In genomic region chr20:34362502-34363061, GRCh38 we compare ENCODE assay signal across 8 cellular contexts. TPM values are rescaled to one million over a fixed set of nuclear protein-coding genes. Genes with fewer than 3 reads are reported as not detected.
DNase-seq lines count a peak whose midpoint lies in the region; ATAC-seq, FAIRE-seq and TF ChIP-seq lines count a peak whose summit lies in the region.

No MANE protein-coding gene starts in this region.

- H2BK15ac ChIP-seq in mesendoderm (replicated peaks; ENCODE audit: low read depth), result no peak overlapping the region

- no peaks in the 10 kb centered on the region for H3K27me3 ChIP-seq in left ventricle myocardium inferior (ENCODE audit: low read depth)
- no peaks in the 10 kb centered on the region for H3K27me3 ChIP-seq in mesendoderm (ENCODE audit: insufficient read depth, low read length, poor library complexity)
- no peaks in the 10 kb centered on the region for H3K27me3 ChIP-seq in uterus
- H3K27me3 ChIP-seq in pancreas, result no peaks in the 10 kb centered on the region

- no peak overlapping the region for H4K8ac ChIP-seq in mesendoderm (ENCODE audit: low read depth, low read length)

- peak overlapping the region; percentile 96 for H3K4me3 ChIP-seq in left ventricle myocardium inferior
- no peak overlapping the region for H3K4me3 ChIP-seq in mesendoderm (ENCODE audit: low read length)
- H3K4me3 ChIP-seq in uterus, result peak overlapping the region in 1 of 2 donors; percentile 82
- H3K4me3 ChIP-seq in pancreas, result peak overlapping the region in 2 of 4 donors; percentile 94 to 95

- H3K4me3 Mint-ChIP-seq in activated naive CD8-positive, alpha-beta T cell treated with anti-CD3 and anti-CD28 coated beads, Interleukin-2, amount 10 ng/mL, durations not matched to agents 7 days and 5 days, result peak overlapping the region; percentile 95

- DNase-seq in left ventricle myocardium inferior (no peak), left cardiac atrium (no peak), mesendoderm (no peak), uterus (no peak), NCI-H1048 (lab: John Stamatoyannopoulos, UW) (no peak), NCI-H187 treated with DMSO at 0.1 percent for 48 hours (lab: John Stamatoyannopoulos, UW) (no peak), pancreas (no peak)
- no peak for DNase-seq in activated naive CD8-positive, alpha-beta T cell treated with anti-CD3 and anti-CD28 coated beads, Interleukin-2, amount 10 ng/mL, durations not matched to agents 7 days and 5 days

- TF ChIP-seq POLR2A in uterus (IDR thresholded peaks at IDR 0.05), result no peak

- intact Hi-C loops in left ventricle myocardium inferior (cut with micrococcal nuclease), result no loop called here
- intact Hi-C loops in left cardiac atrium (cut with DNase I), result no loop called here
- intact Hi-C loops in uterus (cut with DNase I; ENCODE audit: low total_unique reads), result no loop called here
- intact Hi-C loops in pancreas (cut with DNase I), result no loop called here

- H2BK5ac ChIP-seq in mesendoderm (ENCODE audit: low read length), result no peak overlapping the region

- TF ChIP-seq CTCF in left ventricle myocardium inferior (IDR thresholded peaks at IDR 0.05; ENCODE audit: borderline replicate concordance), result no peak
- no peak for TF ChIP-seq CTCF in uterus (IDR thresholded peaks at IDR 0.05)
- TF ChIP-seq CTCF in pancreas (IDR thresholded peaks at IDR 0.05), result no peak

- H3K79me2 ChIP-seq in mesendoderm (ENCODE audit: control insufficient read depth, insufficient read depth, low read length), result peaks cover 39% of the 10 kb centered on the region

- peaks cover 18% of the 10 kb centered on the region for H3K4me1 Mint-ChIP-seq in activated naive CD8-positive, alpha-beta T cell treated with anti-CD3 and anti-CD28 coated beads, Interleukin-2, amount 10 ng/mL, durations not matched to agents 7 days and 5 days

- H3K18ac ChIP-seq in mesendoderm (ENCODE audit: low read length), result no peak overlapping the region

- H3K36me3 Mint-ChIP-seq in activated naive CD8-positive, alpha-beta T cell treated with anti-CD3 and anti-CD28 coated beads, Interleukin-2, amount 10 ng/mL, durations not matched to agents 7 days and 5 days, result peaks cover 14% of the 10 kb centered on the region

- POLR2A ChIA-PET in activated naive CD8-positive, alpha-beta T cell treated with anti-CD3 and anti-CD28 coated beads, Interleukin-2, amount 10 ng/mL, durations not matched to agents 7 days and 5 days (lab: Charles Lee), result interaction anchor here (0.5 to 2.6 kb wide), 16 partner anchors 8 to 607 kb away, joined by 3 to 29 read pairs (median 4); partner anchors contain the start of genes AHCY, DYNLRB1, EIF2S2 and PIGU

- ATAC-seq in left cardiac atrium, result no peak
- ATAC-seq in activated naive CD8-positive, alpha-beta T cell treated with anti-CD3 and anti-CD28 coated beads, Interleukin-2, amount 10 ng/mL, durations not matched to agents 7 days and 5 days (ENCODE audit: low read depth), result no peak
- ATAC-seq in pancreas, result no peak

- peaks cover 3% of the 10 kb centered on the region for H3K79me1 ChIP-seq in mesendoderm (ENCODE audit: low read length)

- peak overlapping the region; percentile 46 for H3K56ac ChIP-seq in mesendoderm (ENCODE audit: low read length)

- H3K27ac Mint-ChIP-seq in activated naive CD8-positive, alpha-beta T cell treated with anti-CD3 and anti-CD28 coated beads, Interleukin-2, amount 10 ng/mL, durations not matched to agents 7 days and 5 days, result peak overlapping the region; percentile 96

- no CpG with 5 or more reads among the region's 8 CpGs for WGBS in mesendoderm (ENCODE audit: extremely low coverage, insufficient coverage, low lambda C conversion rate)
- 62 to 63% methylated on average over 8 of the region's 8 CpGs for WGBS in pancreas, 2 donors

- H3K27ac ChIP-seq in left ventricle myocardium inferior (replicated peaks), result peak overlapping the region; percentile 97
- H3K27ac ChIP-seq in mesendoderm (ENCODE audit: low read depth, low read length), result no peak overlapping the region
- peak overlapping the region; percentile 92 for H3K27ac ChIP-seq in uterus
- no peak overlapping the region for H3K27ac ChIP-seq in pancreas

- H3K36me3 ChIP-seq in left ventricle myocardium inferior (no peaks in the 10 kb centered on the region), mesendoderm (ENCODE audit: control insufficient read depth, insufficient read depth, low read length) (no peaks in the 10 kb centered on the region), uterus (no peaks in the 10 kb centered on the region), pancreas (no peaks in the 10 kb centered on the region)

- H4K5ac ChIP-seq in mesendoderm (ENCODE audit: low read length), result no peak overlapping the region

- no peak for FAIRE-seq in pancreas (lab: Jason Lieb, UNC)

- H3K4me1 ChIP-seq in left ventricle myocardium inferior, result peaks cover 51% of the 10 kb centered on the region
- H3K4me1 ChIP-seq in mesendoderm (ENCODE audit: control insufficient read depth, low read depth, low read length), result peaks cover 7% of the 10 kb centered on the region
- peaks cover 7 to 14% of the 10 kb centered on the region in 2 donors for H3K4me1 ChIP-seq in uterus
- peaks cover 9 to 30% (median 15%) of the 10 kb centered on the region in 3 donors for H3K4me1 ChIP-seq in pancreas

- no peak overlapping the region for H2AK5ac ChIP-seq in mesendoderm (ENCODE audit: low read length)

- no peak overlapping the region for H2BK120ac ChIP-seq in mesendoderm (ENCODE audit: low read depth, low read length)

- no peaks in the 10 kb centered on the region for H3K9me3 Mint-ChIP-seq in activated naive CD8-positive, alpha-beta T cell treated with anti-CD3 and anti-CD28 coated beads, Interleukin-2, amount 10 ng/mL, durations not matched to agents 7 days and 5 days

- peak overlapping the region; percentile 36 for H3K9ac ChIP-seq in mesendoderm (ENCODE audit: low read length)

- H3K4ac ChIP-seq in mesendoderm (ENCODE audit: low read depth, low read length), result no peak overlapping the region

- no peak overlapping the region for H3K23ac ChIP-seq in mesendoderm (ENCODE audit: low read length)

- H3K27me3 Mint-ChIP-seq in activated naive CD8-positive, alpha-beta T cell treated with anti-CD3 and anti-CD28 coated beads, Interleukin-2, amount 10 ng/mL, durations not matched to agents 7 days and 5 days, result peaks cover 2% of the 10 kb centered on the region

- no peak overlapping the region for H3K4me2 ChIP-seq in mesendoderm (ENCODE audit: low read length)

- H3K9me3 ChIP-seq in left ventricle myocardium inferior (replicated peaks) (no peaks in the 10 kb centered on the region), uterus (no peaks in the 10 kb centered on the region), pancreas (no peaks in the 10 kb centered on the region)

RNA-seq across cellular contexts. Expression of gene ITCH, which starts 0.5 kb away (rescaled TPM):
- total RNA-seq in left ventricle myocardium inferior, result 40.1 TPM
- total RNA-seq in left cardiac atrium, result 10 to 100 TPM; 38.8 to 45.6 TPM
- 10 to 100 TPM; 57.4 to 59.7 TPM for total RNA-seq in activated naive CD8-positive, alpha-beta T cell treated with anti-CD3 and anti-CD28 coated beads, Interleukin-2, amount 10 ng/mL, durations not matched to agents 7 days and 5 days
- polyA plus RNA-seq in mesendoderm (2013, experiment 1 of 2), result 18.3 TPM
- 18.5 TPM for polyA plus RNA-seq in mesendoderm (2013, experiment 2 of 2)
- 10 to 100 TPM; 35.6 to 97.9 (median 65.4) TPM for total RNA-seq in uterus
- total RNA-seq in pancreas, result 10 to 100 TPM; 19.6 to 37.0 (median 23.4) TPM
- polyA plus RNA-seq in pancreas, result 1 to 10 TPM; 5.7 to 8.2 TPM

RNA-seq across cellular contexts. Expression of gene AHCY, which starts 59.4 kb away (rescaled TPM):
- total RNA-seq in left ventricle myocardium inferior (66.2 TPM), left cardiac atrium (10 to 100 TPM; 49.2 to 50.5 TPM), uterus (10 to 100 TPM; 53.8 to 82.7 (median 73.3) TPM), pancreas (100 to 1,000 TPM in 2 of 6 donors, 10 to 100 TPM in 4; 41.2 to 122 (median 76.1) TPM)
- total RNA-seq in activated naive CD8-positive, alpha-beta T cell treated with anti-CD3 and anti-CD28 coated beads, Interleukin-2, amount 10 ng/mL, durations not matched to agents 7 days and 5 days, result 10 to 100 TPM; 51.8 to 55.0 TPM
- 233 TPM for polyA plus RNA-seq in mesendoderm (2013, experiment 1 of 2)
- 236 TPM for polyA plus RNA-seq in mesendoderm (2013, experiment 2 of 2)
- 10 to 100 TPM; 44.7 to 62.0 TPM for polyA plus RNA-seq in pancreas

Comparison
In these comparisons a context has a peak if more than half of its experiments do, and no peak if none do; other contexts are left out.
1. H3K27ac ChIP-seq: peak in left ventricle myocardium inferior (single experiment) and uterus (2 of 2); none in mesendoderm (single experiment) and pancreas (0 of 4).